ENCODE assay signal across 1 cellular context in the genomic region with DNA sequence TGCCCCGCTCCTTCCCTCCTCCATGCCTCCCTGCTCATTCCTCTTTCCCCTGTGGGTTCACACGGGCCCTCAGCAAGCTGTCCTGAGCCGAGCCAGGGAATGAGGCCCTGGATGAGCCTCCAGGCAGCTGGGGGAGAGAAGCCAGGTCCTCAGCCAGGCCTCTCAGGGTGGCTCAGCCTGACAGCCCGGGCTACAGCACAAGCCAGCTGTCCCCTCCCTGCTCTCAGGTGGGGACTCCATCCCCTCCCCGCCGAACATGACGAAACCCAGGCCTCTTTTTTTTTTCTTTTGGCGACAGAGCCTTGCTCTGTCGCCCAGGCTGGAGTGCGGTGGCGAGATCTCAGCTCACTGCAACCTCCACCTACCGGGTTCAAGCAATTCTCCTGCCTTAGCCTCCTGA.
TF ChIP-seq lines count a peak whose summit lies in the region.

No MANE protein-coding gene starts in this region.

TF ChIP-seq in H1, 55 proteins besides CTCF, POLR2A, EP300 and RAD21:
- no peak for TF ChIP-seq TEAD4 (IDR thresholded peaks at IDR 0.05; ENCODE audit: low read depth, low read length)
- no peak for TF ChIP-seq CHD2 (IDR thresholded peaks at IDR 0.05; ENCODE audit: low read length)
- no peak for TF ChIP-seq SP1 (IDR thresholded peaks at IDR 0.05; ENCODE audit: low read depth, low read length)
- no peak for TF ChIP-seq RBBP5 (IDR thresholded peaks at IDR 0.05; ENCODE audit: borderline replicate concordance, low read depth, low read length)
- TF ChIP-seq JUND (IDR thresholded peaks at IDR 0.05; ENCODE audit: low read length): no peak
- TF ChIP-seq, protein P1, sequence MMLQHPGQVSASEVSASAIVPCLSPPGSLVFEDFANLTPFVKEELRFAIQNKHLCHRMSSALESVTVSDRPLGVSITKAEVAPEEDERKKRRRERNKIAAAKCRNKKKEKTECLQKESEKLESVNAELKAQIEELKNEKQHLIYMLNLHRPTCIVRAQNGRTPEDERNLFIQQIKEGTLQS (IDR thresholded peaks at IDR 0.05; ENCODE audit: insufficient read depth, low read depth, low read length): no peak
- TF ChIP-seq EZH2 (IDR thresholded peaks at IDR 0.05; ENCODE audit: low read depth, low read length, severe bottlenecking): no peak
- TF ChIP-seq SRF (IDR thresholded peaks at IDR 0.05; ENCODE audit: low read depth, low read length): no peak
- TF ChIP-seq BCL11A (IDR thresholded peaks at IDR 0.05; ENCODE audit: low read depth in 2 of 2, low read length in 2 of 2): no peak
- no peak for TF ChIP-seq MAX (IDR thresholded peaks at IDR 0.05)
- no peak for TF ChIP-seq ASH2L (IDR thresholded peaks at IDR 0.05; ENCODE audit: low read length)
- no peak for TF ChIP-seq MAFK (IDR thresholded peaks at IDR 0.05; ENCODE audit: low read depth, low read length)
- TF ChIP-seq SP4 (IDR thresholded peaks at IDR 0.05; ENCODE audit: low read length): no peak
- no peak for TF ChIP-seq JUN (IDR thresholded peaks at IDR 0.05; ENCODE audit: low read depth, low read length)
- TF ChIP-seq BRCA1 (IDR thresholded peaks at IDR 0.05; ENCODE audit: low read depth, low read length): no peak
- no peak for TF ChIP-seq CBX8 (IDR thresholded peaks at IDR 0.05; ENCODE audit: borderline replicate concordance, low read depth, low read length)
- TF ChIP-seq SP2 (IDR thresholded peaks at IDR 0.05; ENCODE audit: low read length): no peak
- TF ChIP-seq SIX5 (IDR thresholded peaks at IDR 0.05; ENCODE audit: low read depth, low read length): no peak
- no peak for TF ChIP-seq POLR2AphosphoS5 (IDR thresholded peaks at IDR 0.05; ENCODE audit: low read depth, low read length)
